8 cellular contexts compared by ENCODE assay signal in the genomic region with DNA sequence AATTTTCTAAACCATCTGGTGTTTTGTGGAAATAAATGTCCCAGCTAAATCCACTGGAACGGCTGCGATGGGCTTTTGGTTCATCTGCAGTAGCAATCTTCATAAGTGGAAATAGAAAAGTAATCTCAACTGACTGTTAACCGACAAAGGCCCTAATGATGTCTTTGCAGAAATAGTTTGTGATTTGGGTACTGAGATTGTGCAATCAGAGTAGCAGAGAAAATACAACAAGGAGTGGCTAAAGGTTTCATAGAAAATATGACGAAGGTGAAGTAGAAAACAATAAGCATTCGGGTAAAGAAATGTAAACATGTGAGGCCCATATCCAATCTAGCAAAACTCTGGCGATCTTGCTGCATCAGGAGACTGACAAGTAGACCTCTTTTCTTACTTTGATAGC.
"Had no signal": no experiment of that assay in that cellular context is flagged by ENCODE, and none has a peak within 500 bp of the region (broad histone marks: within the 10 kb centered on the region; RNA-seq: fewer than 3 reads in every experiment).

No MANE protein-coding gene starts in this region.

- FAIRE-seq: G401.6, GM12878, GM12891, GM12892, GM18507, GM19239 had no signal

- ATAC-seq: GM12878 had no signal

- H3K4me3 ChIP-seq: GM12878 had no signal

- DNase-seq: GDM1, GF-D8 had no signal
